ENCODE assay signal across 13 cellular contexts in genomic region chr1:69569983-69570755, GRCh38. TPM values are rescaled to one million over a fixed set of nuclear protein-coding genes. Genes with fewer than 3 reads are reported as not detected.
DNase-seq lines count a peak whose midpoint lies in the region; ATAC-seq and TF ChIP-seq lines count a peak whose summit lies in the region.
"Had no signal": no experiment of that assay in that cellular context is flagged by ENCODE, and none has a peak within 500 bp of the region (broad histone marks: within the 10 kb centered on the region; RNA-seq: fewer than 3 reads in every experiment).

No MANE protein-coding gene starts in this region.

- H3K4me3 Mint-ChIP-seq in stimulated activated naive CD8-positive, alpha-beta T cell treated with anti-CD3 and anti-CD28 coated beads, Interleukin-15, Interleukin-2, amounts not matched to agents 100 ng/mL and 50 ng/mL, for 24 hours = peak overlapping the region; percentile 73
- H3K4me3 Mint-ChIP-seq in neural crest cell = peak overlapping the region; percentile 89
- H3K4me3 Mint-ChIP-seq: activated CD4-positive, alpha-beta memory T cell treated with anti-CD3 and anti-CD28 coated beads, Interleukin-2, amount 10 ng/mL, durations not matched to agents 7 days and 5 days; T-helper 17 cell had no signal

- peaks cover 8% of the 10 kb centered on the region for H3K4me1 Mint-ChIP-seq in stimulated activated naive CD8-positive, alpha-beta T cell treated with anti-CD3 and anti-CD28 coated beads, Interleukin-15, Interleukin-2, amounts not matched to agents 100 ng/mL and 50 ng/mL, for 24 hours (ENCODE audit: low read depth)
- peaks cover 27% of the 10 kb centered on the region for H3K4me1 Mint-ChIP-seq in neural crest cell
- H3K4me1 Mint-ChIP-seq: T-helper 17 cell had no signal

- no peak for ATAC-seq in stimulated activated naive CD8-positive, alpha-beta T cell treated with anti-CD3 and anti-CD28 coated beads, Interleukin-15, Interleukin-2, amounts not matched to agents 100 U/mL and 50 U/mL, for 24 hours
- ATAC-seq in GM18520 (IDR thresholded peaks at IDR 0.05; ENCODE audit: unreplicated experiment) (no peak), GM19452 (IDR thresholded peaks at IDR 0.05; ENCODE audit: unreplicated experiment) (no peak), HG02884 (IDR thresholded peaks at IDR 0.05; ENCODE audit: unreplicated experiment) (no peak), GM21360 (IDR thresholded peaks at IDR 0.05; ENCODE audit: unreplicated experiment) (no peak)
- ATAC-seq: T-helper 17 cell had no signal

- no peak overlapping the region for H3K27ac Mint-ChIP-seq in stimulated activated naive CD8-positive, alpha-beta T cell treated with anti-CD3 and anti-CD28 coated beads, Interleukin-15, Interleukin-2, amounts not matched to agents 100 ng/mL and 50 ng/mL, for 24 hours
- H3K27ac Mint-ChIP-seq in neural crest cell (ENCODE audit: unreplicated experiment) = peak overlapping the region; percentile 75
- H3K27ac Mint-ChIP-seq: activated CD4-positive, alpha-beta memory T cell treated with anti-CD3 and anti-CD28 coated beads, Interleukin-2, amount 10 ng/mL, durations not matched to agents 7 days and 5 days; T-helper 17 cell had no signal

- H3K9me3 Mint-ChIP-seq in stimulated activated naive CD8-positive, alpha-beta T cell treated with anti-CD3 and anti-CD28 coated beads, Interleukin-15, Interleukin-2, amounts not matched to agents 100 ng/mL and 50 ng/mL, for 24 hours = no peaks in the 10 kb centered on the region
- no peaks in the 10 kb centered on the region for H3K9me3 Mint-ChIP-seq in neural crest cell
- H3K9me3 Mint-ChIP-seq: activated CD4-positive, alpha-beta memory T cell treated with anti-CD3 and anti-CD28 coated beads, Interleukin-2, amount 10 ng/mL, durations not matched to agents 7 days and 5 days had no signal

- H3K27me3 Mint-ChIP-seq in stimulated activated naive CD8-positive, alpha-beta T cell treated with anti-CD3 and anti-CD28 coated beads, Interleukin-15, Interleukin-2, amounts not matched to agents 100 ng/mL and 50 ng/mL, for 24 hours = peaks cover 40% of the 10 kb centered on the region
- H3K27me3 Mint-ChIP-seq in neural crest cell (ENCODE audit: low read depth) = peaks cover 80% of the 10 kb centered on the region

- TF ChIP-seq CTCF in epithelial cell of proximal tubule (conservative IDR thresholded peaks at IDR 0.05; ENCODE audit: low read depth, low read length) = no peak
- no peak for TF ChIP-seq CTCF in neural crest cell (conservative IDR thresholded peaks at IDR 0.05)

- DNase-seq in stimulated activated naive CD8-positive, alpha-beta T cell treated with anti-CD3 and anti-CD28 coated beads, Interleukin-15, Interleukin-2, amounts not matched to agents 100 U/mL and 50 U/mL, for 24 hours = no peak
- DNase-seq in epithelial cell of proximal tubule (ENCODE audit: low read depth) (no peak), neural crest cell (ENCODE audit: low read depth, low spot score) (no peak)
- DNase-seq: activated CD4-positive, alpha-beta memory T cell treated with anti-CD3 and anti-CD28 coated beads, Interleukin-2, amount 10 ng/mL, durations not matched to agents 7 days and 5 days; adrenal gland; GF-D8; stimulated activated CD4-positive, alpha-beta T cell treated with anti-CD3 and anti-CD28 coated beads, Interleukin-4, amount 100 ng/mL, for 1 hour; T-helper 17 cell had no signal

- peak overlapping the region; percentile 22 for H3K4me3 ChIP-seq in epithelial cell of proximal tubule (ENCODE audit: low read depth, low read length)

- H3K36me3 Mint-ChIP-seq in stimulated activated naive CD8-positive, alpha-beta T cell treated with anti-CD3 and anti-CD28 coated beads, Interleukin-15, Interleukin-2, amounts not matched to agents 100 ng/mL and 50 ng/mL, for 24 hours (ENCODE audit: low read depth) = no peaks in the 10 kb centered on the region
- no peaks in the 10 kb centered on the region for H3K36me3 Mint-ChIP-seq in neural crest cell (ENCODE audit: low read depth)

RNA-seq across cellular contexts. Expression of gene LRRC7, which starts 2.4 kb away (rescaled TPM):
- total RNA-seq in epithelial cell of proximal tubule (not detected in 2 replicates), neural crest cell (2.4 and 2.7 TPM in 2 replicates)
- total RNA-seq: activated CD4-positive, alpha-beta memory T cell treated with anti-CD3 and anti-CD28 coated beads, Interleukin-2, amount 10 ng/mL, durations not matched to agents 7 days and 5 days; T-helper 17 cell had no signal
